In the genomic region with DNA sequence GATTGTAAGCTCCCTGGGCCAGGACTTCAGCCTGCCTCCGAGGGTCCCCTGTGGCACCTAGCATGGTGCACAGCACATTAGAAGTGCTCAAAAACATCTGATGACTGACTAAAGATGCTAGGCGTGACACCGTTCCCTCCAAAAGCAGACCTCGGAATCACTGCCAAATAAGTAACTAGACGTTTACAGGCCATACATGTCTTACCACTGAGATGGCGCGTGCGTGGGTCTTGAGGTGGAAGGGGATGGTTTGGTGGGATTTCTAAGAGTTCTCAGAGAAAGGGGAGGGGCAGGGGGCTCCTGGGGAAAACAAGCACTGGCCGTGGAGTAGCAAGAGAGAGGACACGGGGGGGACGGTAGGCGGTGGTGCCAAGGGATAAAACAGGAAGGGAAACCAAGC, we compare ENCODE assay signal across 17 cellular contexts. TPM values are rescaled to one million over a fixed set of nuclear protein-coding genes. Genes with fewer than 3 reads are reported as not detected.
DNase-seq lines count a peak whose midpoint lies in the region; ATAC-seq, FAIRE-seq and TF ChIP-seq lines count a peak whose summit lies in the region.
"Had no signal": no experiment of that assay in that cellular context is flagged by ENCODE, and none has a peak within 500 bp of the region (broad histone marks: within the 10 kb centered on the region; RNA-seq: fewer than 3 reads in every experiment).

No MANE protein-coding gene starts in this region.

- H3K27me3 Mint-ChIP-seq in chondrocyte (ENCODE audit: low read depth), result peaks cover 33% of the 10 kb centered on the region

- H3K4me3 Mint-ChIP-seq in chondrocyte (ENCODE audit: unreplicated experiment), result no peak overlapping the region

- no peak for TF ChIP-seq POLR2A in GM12891 (IDR thresholded peaks at IDR 0.05; ENCODE audit: low read depth, low read length)

- no peaks in the 10 kb centered on the region for H3K4me1 Mint-ChIP-seq in chondrocyte (ENCODE audit: low read depth)

- no peak overlapping the region for H3K27ac Mint-ChIP-seq in chondrocyte (ENCODE audit: unreplicated experiment)

- DNase-seq in HEK293T (ENCODE audit: extremely low spot score), result peak; percentile 1
- peak; percentile 43 for DNase-seq in chondrocyte (ENCODE audit: low spot score)
- peak; percentile 6 for DNase-seq in mucosa of gallbladder (ENCODE audit: low spot score)
- DNase-seq in ureter (ENCODE audit: low spot score), result peak; percentile 19
- DNase-seq in NCI-H2029 (lab: John Stamatoyannopoulos, UW), result no peak
- no peak for DNase-seq in GM12891 (ENCODE audit: insufficient read length, low spot score)
- DNase-seq: ACHN, C1 segment of cervical spinal cord, DMS79 treated with DMSO at 0.1 percent for 48 hours, MG63, NCI-H1105, NCI-H2081 treated with DMSO at 0.1 percent for 48 hours had no signal

- ATAC-seq in HG03439 (IDR thresholded peaks at IDR 0.05; ENCODE audit: unreplicated experiment), result no peak
- ATAC-seq: Right ventricle myocardium inferior had no signal

- H3K9me3 Mint-ChIP-seq in chondrocyte (ENCODE audit: low read depth), result no peaks in the 10 kb centered on the region

- POLR2A ChIA-PET in HEK293T (lab: Yijun Ruan, JAX), result no interaction called here

- H3K36me3 Mint-ChIP-seq in chondrocyte (ENCODE audit: low read depth), result no peaks in the 10 kb centered on the region

- CTCF ChIA-PET in HEK293T (lab: Yijun Ruan, JAX), result no interaction called here

- TF ChIP-seq CTCF in chondrocyte (IDR thresholded peaks at IDR 0.05), result no peak

- no peak for FAIRE-seq in GM12891 (lab: Jason Lieb, UNC)

TF ChIP-seq in HEK293T, 16 proteins besides CTCF, POLR2A, EP300 and RAD21:
- TF ChIP-seq TARDBP (IDR thresholded peaks at IDR 0.05) (no peak), FOXM1 (IDR thresholded peaks at IDR 0.05; ENCODE audit: borderline replicate concordance) (no peak), L3MBTL2 (conservative IDR thresholded peaks at IDR 0.05) (no peak), ARNT (IDR thresholded peaks at IDR 0.05) (no peak), ELF4 (IDR thresholded peaks at IDR 0.05) (no peak), FOXK2 (IDR thresholded peaks at IDR 0.05) (no peak), NFRKB (IDR thresholded peaks at IDR 0.05) (no peak), FOXA1 (IDR thresholded peaks at IDR 0.05) (no peak), CTBP1 (IDR thresholded peaks at IDR 0.05; ENCODE audit: borderline replicate concordance) (no peak), HDGF (IDR thresholded peaks at IDR 0.05; ENCODE audit: borderline replicate concordance) (no peak), SP1 (IDR thresholded peaks at IDR 0.05) (no peak), ZNF384 (IDR thresholded peaks at IDR 0.05) (no peak)

TF ChIP-seq in GM12891, 5 proteins besides CTCF, POLR2A, EP300 and RAD21:
- no peak for TF ChIP-seq PAX5 (IDR thresholded peaks at IDR 0.05; ENCODE audit: insufficient read depth, low read length, severe bottlenecking)
- no peak for TF ChIP-seq POLR2AphosphoS5 (IDR thresholded peaks at IDR 0.05; ENCODE audit: low read depth, low read length)
- TF ChIP-seq POU2F2 (IDR thresholded peaks at IDR 0.05; ENCODE audit: low read depth, low read length), result no peak

RNA-seq across cellular contexts. Expression of a gene that starts 12.4 kb away (rescaled TPM):
- not detected in 3 replicates for total RNA-seq in chondrocyte
- total RNA-seq in mucosa of gallbladder, result 0.06 TPM
- 0.23 TPM for total RNA-seq in ureter
- 0.15 TPM for polyA plus RNA-seq in GM12891 (2012; ENCODE audit: low read depth, missing spikeins)
- total RNA-seq: G401, NCI-H460, SK-MEL-5 had no signal

RNA-seq across cellular contexts. Expression of a gene that starts 29.9 kb away (rescaled TPM):
- not detected in 3 replicates for total RNA-seq in chondrocyte
- total RNA-seq in mucosa of gallbladder, result not detected
- total RNA-seq in ureter, result not detected
- 0.40 TPM for polyA plus RNA-seq in GM12891 (2012; ENCODE audit: low read depth, missing spikeins)
- total RNA-seq: G401, Right ventricle myocardium inferior, SK-MEL-5 had no signal

RNA-seq across cellular contexts. Expression of a gene that starts 49.3 kb away (rescaled TPM):
- total RNA-seq in chondrocyte, result 11.5 to 16.9 TPM (median 16.2 TPM) in 3 replicates
- total RNA-seq in mucosa of gallbladder, result 16.6 TPM
- 28.7 TPM for total RNA-seq in ureter
- 9.7 TPM for polyA plus RNA-seq in GM12891 (2012; ENCODE audit: low read depth, missing spikeins)

Comparison
In these comparisons a context has a peak if more than half of its experiments do, and no peak if none do; other contexts are left out.
1. DNase-seq: peak in HEK293T (single experiment), chondrocyte (single experiment), mucosa of gallbladder (single experiment) and ureter (single experiment); none in NCI-H2029 (single experiment) and GM12891 (single experiment).